8 cellular contexts compared by ENCODE assay signal in the genomic region with DNA sequence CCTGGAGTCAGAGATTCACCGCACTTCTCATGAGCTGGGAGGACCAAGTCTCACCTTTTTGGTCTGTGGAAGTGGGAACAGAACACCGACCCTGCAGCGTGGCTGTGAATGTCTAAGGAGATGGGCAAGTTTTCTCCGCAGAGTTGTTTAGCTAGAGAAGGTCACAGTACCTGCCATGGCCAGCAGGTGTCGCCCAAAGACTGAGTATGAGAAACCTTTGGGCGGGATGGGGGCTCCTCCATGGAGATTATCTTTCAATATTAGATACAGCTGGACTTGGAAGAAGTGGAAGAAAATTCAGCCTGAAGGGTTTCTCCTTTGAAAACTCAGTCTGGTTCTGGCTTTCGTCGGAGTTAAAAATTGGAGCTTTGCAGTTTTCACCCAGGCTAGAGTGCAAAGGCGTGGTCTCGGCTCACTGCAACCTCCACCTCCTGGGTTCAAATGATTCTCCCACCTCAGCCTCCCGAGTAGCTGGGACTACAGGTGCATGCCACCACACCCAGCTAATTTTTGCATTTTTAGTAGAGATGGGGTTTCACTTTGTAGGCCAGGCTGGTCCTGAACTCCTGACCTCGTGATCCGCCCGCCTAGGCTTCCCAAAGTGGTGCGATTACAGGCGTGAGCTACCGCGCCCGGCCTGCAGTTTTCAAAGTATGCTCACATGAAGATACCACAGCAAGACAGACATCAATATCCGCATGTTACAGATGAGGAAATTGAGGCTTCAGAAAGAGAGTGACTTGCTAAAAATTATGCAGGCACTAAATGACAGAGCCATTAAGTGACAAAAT. TPM values are rescaled to one million over a fixed set of nuclear protein-coding genes. Genes with fewer than 3 reads are reported as not detected.
DNase-seq lines count a peak whose midpoint lies in the region; ATAC-seq, FAIRE-seq and TF ChIP-seq lines count a peak whose summit lies in the region.

No MANE protein-coding gene starts in this region.

- no peak for FAIRE-seq in frontal cortex (lab: Jason Lieb, UNC)

- TF ChIP-seq CTCF in osteocyte (IDR thresholded peaks at IDR 0.05) = peak; percentile 93

- no peak overlapping the region for H3K27ac Mint-ChIP-seq in osteocyte (ENCODE audit: unreplicated experiment)

- DNase-seq in D341Med (ENCODE audit: low spot score) (peak; percentile 76), HT1080 (ENCODE audit: low read depth) (peak; percentile 40), SHP77 treated with DMSO at 0.1 percent for 48 hours (lab: John Stamatoyannopoulos, UW) (peak; percentile 6), frontal cortex (ENCODE audit: low spot score in 2 of 2) (peak; percentile 60 to 71), osteocyte (ENCODE audit: extremely low spot score, unreplicated experiment) (no peak), ureter (ENCODE audit: low spot score) (peak; percentile 77)
- DNase-seq in activated gamma-delta T cell treated with anti-CD3 and anti-CD28 coated beads, Interleukin-2, amount 50 U/mL, for 16 hours (ENCODE audit: low read depth) = peak; percentile 59

- no peak for ATAC-seq in HG03159 (IDR thresholded peaks at IDR 0.05; ENCODE audit: unreplicated experiment)

- H3K27me3 Mint-ChIP-seq in osteocyte (ENCODE audit: unreplicated experiment) = peaks cover 29% of the 10 kb centered on the region

- H3K36me3 Mint-ChIP-seq in osteocyte (ENCODE audit: unreplicated experiment) = no peaks in the 10 kb centered on the region

- no peak overlapping the region for H3K4me3 Mint-ChIP-seq in osteocyte (ENCODE audit: unreplicated experiment)

- peaks cover 9% of the 10 kb centered on the region for H3K4me1 Mint-ChIP-seq in osteocyte (ENCODE audit: unreplicated experiment)

- H3K9me3 Mint-ChIP-seq in osteocyte (ENCODE audit: unreplicated experiment) = no peaks in the 10 kb centered on the region

RNA-seq across cellular contexts. Expression of a gene that starts 10.7 kb away (rescaled TPM):
- total RNA-seq in HT1080 (2014; rRNA removed; shearing (Covaris generic)) = not detected in 2 replicates
- not detected in 2 replicates for polyA plus RNA-seq in HT1080 (2015; cell fraction: cytosol; rRNA removed)
- not detected in 2 replicates for polyA plus RNA-seq in HT1080 (2015; cell fraction: nucleus; rRNA removed)
- total RNA-seq in frontal cortex = 6.1 TPM
- not detected in 2 replicates for total RNA-seq in osteocyte
- total RNA-seq in ureter = 0.81 TPM

RNA-seq across cellular contexts. Expression of a gene that starts 16.9 kb away (rescaled TPM):
- total RNA-seq in HT1080 (2014; rRNA removed; shearing (Covaris generic)) = not detected in 2 replicates
- polyA plus RNA-seq in HT1080 (2015; cell fraction: cytosol; rRNA removed) = not detected in 2 replicates
- not detected in 2 replicates for polyA plus RNA-seq in HT1080 (2015; cell fraction: nucleus; rRNA removed)
- total RNA-seq in frontal cortex (0.82 TPM), osteocyte (0.91 TPM in 1 of 2 replicates, not detected in the other), ureter (1.6 TPM)
